Comparison of ENCODE assay signal across 28 cellular contexts in the genomic region with DNA sequence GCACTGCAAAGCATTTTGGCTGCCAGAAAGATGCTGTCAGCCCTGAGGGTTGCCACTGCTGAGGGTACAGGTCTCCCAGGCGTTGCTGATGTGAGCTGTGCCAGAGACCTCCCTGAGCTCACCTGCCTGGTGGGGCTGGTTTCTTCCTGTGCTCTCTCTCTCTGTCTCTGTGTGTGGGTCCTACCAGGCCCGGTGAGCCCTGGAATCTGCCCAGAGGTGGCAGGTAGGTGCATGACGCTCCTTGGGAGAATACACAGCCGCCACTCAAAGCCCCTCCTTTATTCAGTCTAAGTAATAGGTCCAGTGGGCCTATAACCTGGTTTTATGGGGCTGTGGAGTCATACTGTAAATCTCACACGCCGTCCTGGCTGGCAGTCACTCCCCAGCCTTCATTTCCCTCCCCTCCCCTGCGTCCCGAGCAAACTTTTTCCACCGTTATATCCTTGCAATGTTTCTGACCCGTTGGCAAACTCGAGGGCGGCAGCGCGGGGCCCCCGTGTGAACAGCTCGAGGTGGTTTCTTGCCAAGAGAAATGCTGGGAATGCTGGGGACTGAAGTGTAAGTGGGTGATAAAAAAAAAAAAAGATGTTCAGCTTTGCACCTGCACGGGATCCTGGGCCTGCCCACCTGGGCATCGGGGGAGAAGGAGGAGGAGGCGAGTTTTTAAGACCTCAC.
"Had no signal": no experiment of that assay in that cellular context is flagged by ENCODE, and none has a peak within 500 bp of the region (broad histone marks: within the 10 kb centered on the region; RNA-seq: fewer than 3 reads in every experiment).

No MANE protein-coding gene starts in this region.

- H3K9me3 ChIP-seq: esophagus muscularis mucosa, gastroesophageal sphincter, heart left ventricle, left lung, neutrophil, suprapubic skin, transverse colon had no signal

- H2AFZ ChIP-seq: hepatocyte, parathyroid adenoma had no signal

- ATAC-seq: foreskin keratinocyte; gastroesophageal sphincter; heart left ventricle; left cardiac atrium; left lung; mucosa of descending colon; sciatic nerve; stimulated activated naive CD8-positive, alpha-beta T cell treated with anti-CD3 and anti-CD28 coated beads, Interleukin-15, amount 100 ng/mL, for 72 hours had no signal

- H3K27me3 ChIP-seq: foreskin keratinocyte, hepatocyte, neutrophil, suprapubic skin, transverse colon had no signal

- DNase-seq: dermis blood vessel endothelial cell; effector memory CD4-positive, alpha-beta T cell; foreskin keratinocyte; heart left ventricle; left cardiac atrium; mesenchymal stem cell; mucosa of descending colon; naive B cell; stimulated activated CD4-positive, alpha-beta T cell treated with anti-CD3 and anti-CD28 coated beads, Interleukin-12 subunit alpha, Interleukin-12 subunit beta, amount 100 ng/mL, for 4 hours; stimulated activated CD4-positive, alpha-beta T cell treated with anti-CD3 and anti-CD28 coated beads, Interleukin-1b, Interleukin-23, amount 100 ng/mL, for 48 hours; stimulated activated CD4-positive, alpha-beta T cell treated with anti-CD3 and anti-CD28 coated beads, Interleukin-4, amount 100 ng/mL, for 1 hour; stimulated activated CD8-positive, alpha-beta memory T cell treated with anti-CD3 and anti-CD28 coated beads, Interleukin-4, amount 100 ng/mL, for 48 hours; stimulated activated naive CD4-positive, alpha-beta T cell; stimulated activated naive CD8-positive, alpha-beta T cell treated with anti-CD3 and anti-CD28 coated beads, Interleukin-15, amount 100 ng/mL, for 72 hours; transverse colon had no signal

- H3K36me3 ChIP-seq: esophagus muscularis mucosa, gastroesophageal sphincter, heart left ventricle, left lung, neutrophil, suprapubic skin, transverse colon had no signal

- H3K4me2 ChIP-seq: hepatocyte, smooth muscle cell had no signal

- H3K9me3 Mint-ChIP-seq: mesothelial cell of epicardium; naive B cell; nephron; stimulated activated naive CD8-positive, alpha-beta T cell treated with anti-CD3 and anti-CD28 coated beads, Interleukin-15, amount 100 ng/mL, for 72 hours had no signal

- H3K4me3 Mint-ChIP-seq: mesothelial cell of epicardium; nephron; stimulated activated naive CD8-positive, alpha-beta T cell treated with anti-CD3 and anti-CD28 coated beads, Interleukin-15, amount 100 ng/mL, for 72 hours had no signal

- H3K27ac ChIP-seq: coronary artery, esophagus muscularis mucosa, foreskin keratinocyte, gastroesophageal sphincter, heart left ventricle, hepatocyte, left lung, neutrophil, parathyroid adenoma, suprapubic skin, transverse colon had no signal

- H3K4me1 ChIP-seq: esophagus muscularis mucosa, foreskin keratinocyte, gastroesophageal sphincter, heart left ventricle, left lung, parathyroid adenoma, suprapubic skin, transverse colon had no signal

- H3K27ac Mint-ChIP-seq: mesothelial cell of epicardium, nephron, progenitor cell of endocrine pancreas had no signal

- H3K79me2 ChIP-seq: hepatocyte, parathyroid adenoma had no signal

- H3K4me1 Mint-ChIP-seq: mesothelial cell of epicardium had no signal

- H3K9ac ChIP-seq: parathyroid adenoma had no signal

- H3K36me3 Mint-ChIP-seq: mesothelial cell of epicardium had no signal

- H3K4me3 ChIP-seq: coronary artery, esophagus muscularis mucosa, gastroesophageal sphincter, heart left ventricle, hepatocyte, left lung, mucosa of descending colon, smooth muscle cell, suprapubic skin, transverse colon had no signal
